25 cellular contexts compared by ENCODE assay signal in the genomic region with DNA sequence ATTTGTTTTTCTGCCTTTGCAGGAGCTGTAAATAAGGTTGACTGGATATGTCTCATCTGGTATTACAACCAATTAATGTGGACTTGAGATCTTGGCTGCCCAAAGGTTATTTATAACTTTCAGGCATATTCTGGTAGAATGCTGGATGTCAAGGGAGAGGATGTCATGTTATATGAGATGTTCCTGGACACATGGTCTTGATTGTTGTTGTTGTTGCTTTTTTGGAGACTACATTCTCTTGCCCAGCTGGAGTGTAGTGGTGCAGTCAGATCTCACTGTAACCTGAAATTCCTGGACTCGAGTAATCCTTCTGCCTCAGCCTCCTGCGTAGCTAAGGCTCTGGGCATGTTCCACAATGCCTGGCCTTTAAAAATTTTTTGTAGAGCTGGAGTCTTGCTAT.
"Had no signal": no experiment of that assay in that cellular context is flagged by ENCODE, and none has a peak within 500 bp of the region (broad histone marks: within the 10 kb centered on the region; RNA-seq: fewer than 3 reads in every experiment).

No MANE protein-coding gene starts in this region.

- DNase-seq: central memory CD4-positive, alpha-beta T cell; dorsolateral prefrontal cortex; effector CD4-positive, alpha-beta T cell; foreskin keratinocyte; glutamatergic neuron; hypothalamus; immature natural killer cell; islet precursor cell; kidney glomerular epithelial cell; mesendoderm; midbrain; naive thymus-derived CD8-positive, alpha-beta T cell; nephron progenitor cell; nucleus accumbens; retina; right lobe of liver; stimulated activated CD4-positive, alpha-beta T cell treated with anti-CD3 and anti-CD28 coated beads, Interleukin-2, amount 100 ng/mL, for 24 hours; stimulated activated CD4-positive, alpha-beta T cell treated with anti-CD3 and anti-CD28 coated beads, Interleukin-4, amount 100 ng/mL, for 24 hours; stimulated activated naive CD4-positive, alpha-beta T cell treated with Interleukin-2 at 50 U/mL for 16 hours; stomach; thyroid gland had no signal

- H3K4me1 Mint-ChIP-seq: immature natural killer cell; stimulated activated effector memory CD8-positive, alpha-beta T cell treated with anti-CD3 and anti-CD28 coated beads, Interleukin-12 subunit alpha, Interleukin-12 subunit beta, amount 100 ng/mL, for 72 hours had no signal

- H3K36me3 ChIP-seq: right lobe of liver, thyroid gland had no signal

- H3K27me3 Mint-ChIP-seq: naive thymus-derived CD8-positive, alpha-beta T cell; type B pancreatic cell had no signal

- H3K9me3 ChIP-seq: right lobe of liver, thyroid gland had no signal

- H3K27me3 ChIP-seq: dorsolateral prefrontal cortex, foreskin keratinocyte, right lobe of liver, stomach, thyroid gland had no signal

- ATAC-seq: foreskin keratinocyte; left lobe of liver; naive thymus-derived CD8-positive, alpha-beta T cell; right lobe of liver; stimulated activated effector memory CD8-positive, alpha-beta T cell treated with anti-CD3 and anti-CD28 coated beads, Interleukin-12 subunit alpha, Interleukin-12 subunit beta, amount 100 ng/mL, for 72 hours had no signal

- FAIRE-seq: colon had no signal

- H3K4me3 ChIP-seq: dorsolateral prefrontal cortex, right lobe of liver, stomach, thyroid gland had no signal

- H3K27ac Mint-ChIP-seq: immature natural killer cell; nephron progenitor cell; stimulated activated effector memory CD8-positive, alpha-beta T cell treated with anti-CD3 and anti-CD28 coated beads, Interleukin-12 subunit alpha, Interleukin-12 subunit beta, amount 100 ng/mL, for 72 hours; type B pancreatic cell had no signal

- H3K27ac ChIP-seq: dorsolateral prefrontal cortex, foreskin keratinocyte, right lobe of liver, stomach had no signal

- H3K4me3 Mint-ChIP-seq: immature natural killer cell; naive thymus-derived CD8-positive, alpha-beta T cell; nephron progenitor cell; stimulated activated effector memory CD8-positive, alpha-beta T cell treated with anti-CD3 and anti-CD28 coated beads, Interleukin-12 subunit alpha, Interleukin-12 subunit beta, amount 100 ng/mL, for 72 hours; type B pancreatic cell had no signal

- H3K4me1 ChIP-seq: foreskin keratinocyte, right lobe of liver had no signal
